Comparison of ENCODE assay signal across 11 cellular contexts in the genomic region with DNA sequence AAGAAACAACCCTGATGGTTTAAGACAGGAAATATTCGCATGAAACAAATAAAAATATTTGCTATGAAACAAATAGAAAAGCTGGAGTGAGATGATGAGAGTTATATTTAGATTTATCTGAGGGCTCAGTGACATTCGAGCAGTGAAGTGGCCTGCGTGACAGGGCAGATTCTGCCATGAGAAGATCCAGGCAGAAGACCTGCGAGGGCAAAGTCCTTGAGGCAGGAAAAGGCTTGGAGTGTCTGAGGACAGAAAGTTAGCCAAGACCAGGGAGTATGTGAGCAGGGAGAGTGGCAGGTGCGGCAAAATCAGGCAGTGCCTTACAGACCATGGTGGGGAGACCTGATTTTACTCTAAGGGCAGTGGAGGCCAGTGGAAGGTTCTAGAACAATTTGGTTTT.
"Had no signal": no experiment of that assay in that cellular context is flagged by ENCODE, and none has a peak within 500 bp of the region (broad histone marks: within the 10 kb centered on the region; RNA-seq: fewer than 3 reads in every experiment).

No MANE protein-coding gene starts in this region.

- H3K4me3 ChIP-seq: colonic mucosa, ovary, upper lobe of left lung had no signal

- DNase-seq: activated B cell treated with CpG ODN at 0.5 μM for 24 hours; activated CD4-positive, alpha-beta T cell treated with anti-CD3 and anti-CD28 coated beads, Interleukin-2, amount 10 ng/mL, durations not matched to agents 24 days and 14 days; activated CD8-positive, alpha-beta memory T cell treated with anti-CD3 and anti-CD28 coated beads for 24 hours; activated naive CD4-positive, alpha-beta T cell treated with anti-CD3 and anti-CD28 coated beads for 36 hours; colonic mucosa; effector CD4-positive, alpha-beta T cell; foreskin melanocyte; stimulated activated CD4-positive, alpha-beta T cell treated with anti-CD3 and anti-CD28 coated beads, Interleukin-2, amount 100 ng/mL, for 48 hours; stimulated activated naive CD4-positive, alpha-beta T cell treated with Interleukin-2 at 50 U/mL for 16 hours; upper lobe of left lung had no signal

- H3K27ac ChIP-seq: colonic mucosa, ovary, upper lobe of left lung had no signal

- H3K4me1 ChIP-seq: colonic mucosa had no signal

- H3K36me3 ChIP-seq: colonic mucosa, ovary, upper lobe of left lung had no signal

- H3K27me3 ChIP-seq: colonic mucosa, ovary, upper lobe of left lung had no signal

- H3K9me3 ChIP-seq: colonic mucosa, ovary, upper lobe of left lung had no signal
